In genomic region chr10:91796332-91797076, GRCh38 we compare ENCODE assay signal across 9 cellular contexts. TPM values are rescaled to one million over a fixed set of nuclear protein-coding genes. Genes with fewer than 3 reads are reported as not detected.
DNase-seq lines count a peak whose midpoint lies in the region; ATAC-seq, FAIRE-seq and TF ChIP-seq lines count a peak whose summit lies in the region.
"Had no signal": no experiment of that assay in that cellular context is flagged by ENCODE, and none has a peak within 500 bp of the region (broad histone marks: within the 10 kb centered on the region; RNA-seq: fewer than 3 reads in every experiment).

No MANE protein-coding gene starts in this region.

- POLR2A ChIA-PET in HepG2 (lab: Yijun Ruan, JAX): interaction anchor here (1.0 to 1.3 kb wide), 2 partner anchors 9 to 127 kb away, joined by 3 to 5 read pairs; partner anchors contain the start of gene BTAF1

- H4K20me1 ChIP-seq in HepG2 (ENCODE audit: insufficient read depth, low read length): peaks cover 15% of the 10 kb centered on the region

- H3K9ac ChIP-seq in HepG2 (ENCODE audit: insufficient read depth, low read depth, low read length): peak overlapping the region; percentile 40; the same call in 1 of the 2 replicates

- FAIRE-seq in HepG2 (lab: Jason Lieb, UNC): no peak

- TF ChIP-seq EP300 in HepG2 (IDR thresholded peaks at IDR 0.05; ENCODE audit: low read depth in 2 of 2, low read length in 2 of 2): no peak
- TF ChIP-seq EP300 in HepG2 (CRISPR knock-in tag; IDR thresholded peaks at IDR 0.05; ENCODE audit: borderline replicate concordance): no peak

- DNase-seq in NCI-H1436 (lab: John Stamatoyannopoulos, UW) (peak; percentile 46), NCI-H1436 treated with DMSO at 0.1 percent for 48 hours (lab: John Stamatoyannopoulos, UW) (no peak), UCSD-AML1 (lab: John Stamatoyannopoulos, UW; ENCODE audit: unreplicated experiment) (peak; percentile 18), HepG2 (ENCODE audit: low spot score) (peak; percentile 4)
- peak; percentile 39 for DNase-seq in central memory CD4-positive, alpha-beta T cell
- peak; percentile 37 to 44 for DNase-seq in stimulated activated CD4-positive, alpha-beta T cell treated with anti-CD3 and anti-CD28 coated beads, Interleukin-4, amount 100 ng/mL, for 48 hours (ENCODE audit: low read depth in 2 of 2)

- BruUV-seq in HepG2 (replicated peaks; lab: Mats Ljungman, UMichigan): no TSS peak

- ATAC-seq in HG03432 (IDR thresholded peaks at IDR 0.05; ENCODE audit: unreplicated experiment) (peak; percentile 43), HepG2 (peak; percentile 39), HG03025 (IDR thresholded peaks at IDR 0.05; ENCODE audit: low FRiP score, unreplicated experiment) (no peak)

- H3K79me2 ChIP-seq in HepG2 (ENCODE audit: insufficient read depth, low read length): peaks cover 30% of the 10 kb centered on the region

- no peaks in the 10 kb centered on the region for H3K36me3 ChIP-seq in HepG2 (replicated peaks in 1 of 2; ENCODE audit: control insufficient read depth in 1 of 2, insufficient read depth in 2 of 2, low read length in 2 of 2)

- TF ChIP-seq POLR2A in HepG2 (IDR thresholded peaks at IDR 0.05; ENCODE audit: insufficient read depth in 1 of 2, low read depth in 2 of 2, low read length in 2 of 2): no peak

- H2AFZ ChIP-seq in HepG2 (ENCODE audit: low read length): peak overlapping the region; percentile 64

- peaks cover 39% of the 10 kb centered on the region for H3K4me1 ChIP-seq in HepG2 (ENCODE audit: insufficient read depth, low read length)

- CTCF ChIA-PET in HepG2 (lab: Yijun Ruan, JAX; ENCODE audit: low intra/inter-chr PET ratio, low total read pairs): no interaction called here

- H3K27ac ChIP-seq in HepG2 (ENCODE audit: extremely low read length, insufficient read depth, low read length): no peak overlapping the region
- H3K27ac ChIP-seq: C4-2B had no signal

- in situ Hi-C loops in HepG2 (cut with HindIII; ENCODE audit: extremely low pct_ligation_motif_present, low pct_unique_long_range_greater_than_20kb): no loop called here

- no peaks in the 10 kb centered on the region for H3K9me3 ChIP-seq in HepG2 (ENCODE audit: low read length)

- H3K27me3 ChIP-seq in HepG2 (ENCODE audit: control insufficient read depth in 1 of 2, insufficient read depth in 2 of 2, low read length in 2 of 2): no peaks in the 10 kb centered on the region; a peak in 1 of 5 replicates

- intact Hi-C loops in HepG2 (cut with micrococcal nuclease; ENCODE audit: unreplicated experiment): loop anchor here (5.0 kb wide), 1 partner anchor 116 kb away; no protein-coding TSS in a partner anchor

- 5% methylated on average over 11 of the region's 11 CpGs for WGBS in HepG2 (ENCODE audit: low lambda C conversion rate)

- peak overlapping the region; percentile 42 to 59 (median 51) for H3K4me3 ChIP-seq in HepG2 (replicated peaks in 1 of 3; ENCODE audit: insufficient read depth in 1 of 3, low read depth in 2 of 3, low read length in 3 of 3)

- H3K4me2 ChIP-seq in HepG2 (ENCODE audit: low read depth, low read length): peak overlapping the region; percentile 96

- no peak for TF ChIP-seq RAD21 in HepG2 (CRISPR knock-in tag; IDR thresholded peaks at IDR 0.05)

- TF ChIP-seq CTCF in HepG2 (CRISPR knock-in tag; IDR thresholded peaks at IDR 0.05): no peak

TF ChIP-seq in HepG2, 621 proteins besides CTCF, POLR2A, EP300 and RAD21:
- peak; percentile 17; the same call in 1 of the 2 replicates for TF ChIP-seq SAP130 (CRISPR knock-in tag; IDR thresholded peaks at IDR 0.05; ENCODE audit: low read depth)
- TF ChIP-seq ZNF7 (CRISPR knock-in tag; IDR thresholded peaks at IDR 0.05): 0 out of 2 replicates have a peak, but pooled peaks have one; percentile 7
- no peak for TF ChIP-seq CCDC6 (CRISPR knock-in tag; IDR thresholded peaks at IDR 0.05)

RNA-seq across cellular contexts. Expression of gene TNKS2, which starts 1.7 kb away (rescaled TPM):
- 15.2 and 25.5 TPM in 2 replicates for total RNA-seq in HepG2 (2016; rRNA removed; fragmentation: Illumina TruSeq; extraction: Trizol)
- total RNA-seq in HepG2 (2016; cell fraction: cytosol; rRNA removed; fragmentation: Illumina TruSeq; extraction: Trizol; ENCODE audit: low read depth): 3.4 and 3.5 TPM in 2 replicates
- total RNA-seq in HepG2 (2016; cell fraction: insoluble cytoplasmic fraction; rRNA removed; fragmentation: Illumina TruSeq; extraction: Trizol): 14.7 and 23.3 TPM in 2 replicates
- 8.9 and 9.0 TPM in 2 replicates for total RNA-seq in HepG2 (2016; cell fraction: membrane; rRNA removed; fragmentation: Illumina TruSeq; extraction: Trizol)
- 24.7 and 28.5 TPM in 2 replicates for total RNA-seq in HepG2 (2016; cell fraction: nucleus; rRNA removed; fragmentation: Illumina TruSeq; extraction: Trizol)
- 16.9 and 19.4 TPM in 2 replicates for polyA plus RNA-seq in HepG2 (2011; rRNA removed)
- 8.1 and 13.3 TPM in 2 replicates for polyA plus RNA-seq in HepG2 (2011; cell fraction: cytosol; rRNA removed)
- 18.3 and 21.6 TPM in 2 replicates for polyA plus RNA-seq in HepG2 (2011; cell fraction: nucleus; rRNA removed)
- 20.8 and 21.9 TPM in 2 replicates for polyA plus RNA-seq in HepG2 (2012)
- polyA plus RNA-seq in HepG2 (2016; cell fraction: cytosol; fragmentation: Illumina TruSeq; extraction: Trizol; ENCODE audit: low read depth): 0.61 and 0.65 TPM in 2 replicates
- 16.9 and 18.5 TPM in 2 replicates for polyA plus RNA-seq in HepG2 (2016; cell fraction: insoluble cytoplasmic fraction; fragmentation: Illumina TruSeq; extraction: Trizol; ENCODE audit: low read depth)
- polyA plus RNA-seq in HepG2 (2016; cell fraction: membrane; fragmentation: Illumina TruSeq; extraction: Trizol; ENCODE audit: low read depth): 2.2 and 3.1 TPM in 2 replicates
- 32.1 and 32.3 TPM in 2 replicates for polyA plus RNA-seq in HepG2 (2016; cell fraction: nucleus; fragmentation: Illumina TruSeq; extraction: Trizol; ENCODE audit: insufficient read depth, low read depth)
- polyA minus RNA-seq in HepG2 (2011; rRNA and poly(A)+ RNA removed; ENCODE audit: low replicate concordance): 24.3 and 26.9 TPM in 2 replicates
- polyA minus RNA-seq in HepG2 (2011; cell fraction: cytosol; rRNA and poly(A)+ RNA removed): 29.8 and 30.1 TPM in 2 replicates
- polyA minus RNA-seq in HepG2 (2011; cell fraction: nucleus; rRNA and poly(A)+ RNA removed): 48.7 and 54.1 TPM in 2 replicates
